ENCODE assay signal across 11 cellular contexts in the genomic region with DNA sequence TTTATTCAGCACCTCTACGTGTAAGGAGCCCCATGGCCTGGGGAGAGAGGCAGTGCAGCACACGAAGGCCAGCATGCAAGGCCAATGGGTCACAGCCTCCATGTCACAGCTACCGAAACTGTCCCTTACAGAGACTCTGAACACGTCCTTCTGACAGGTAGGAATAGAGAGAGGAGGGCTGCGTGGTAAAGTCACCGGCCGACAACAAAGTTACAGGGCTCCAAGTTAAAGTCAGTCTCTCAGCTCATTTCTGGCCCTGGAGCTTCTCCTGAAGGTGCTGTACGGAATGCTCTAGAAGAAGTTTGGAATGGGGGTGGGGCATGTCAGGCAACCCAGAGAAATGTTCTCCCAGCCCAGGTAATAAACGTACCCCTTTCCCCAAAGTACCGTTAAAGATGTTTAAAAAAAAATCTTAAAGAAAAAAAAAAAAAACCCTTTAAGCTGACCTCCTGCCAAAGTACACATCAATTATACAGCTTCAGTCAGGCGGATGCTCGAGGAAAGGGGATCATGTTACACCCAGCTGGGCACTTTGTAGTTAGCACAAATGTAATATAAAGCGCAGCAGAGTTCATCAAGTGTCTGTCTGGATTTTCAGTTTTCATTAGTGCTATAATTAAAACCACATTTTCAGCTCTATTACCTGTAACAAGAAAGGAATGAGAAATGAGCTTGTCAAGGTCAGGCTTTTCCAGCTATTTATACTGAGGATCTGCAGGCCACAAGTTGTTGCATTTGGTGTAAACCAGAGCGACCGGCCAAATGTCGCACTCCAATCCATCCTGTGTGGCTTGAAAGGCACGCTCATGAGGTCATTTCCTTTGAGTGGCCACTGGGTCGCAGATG. TPM values are rescaled to one million over a fixed set of nuclear protein-coding genes. Genes with fewer than 3 reads are reported as not detected.
DNase-seq lines count a peak whose midpoint lies in the region; TF ChIP-seq lines count a peak whose summit lies in the region.
"Had no signal": no experiment of that assay in that cellular context is flagged by ENCODE, and none has a peak within 500 bp of the region (broad histone marks: within the 10 kb centered on the region; RNA-seq: fewer than 3 reads in every experiment).

No MANE protein-coding gene starts in this region.

- TF ChIP-seq CTCF in nephron (IDR thresholded peaks at IDR 0.05; ENCODE audit: unreplicated experiment in 3 of 3) (no peak), endothelial cell (IDR thresholded peaks at IDR 0.05; ENCODE audit: unreplicated experiment) (no peak)

- H3K4me3 ChIP-seq in adipocyte (ENCODE audit: low read length) = no peak overlapping the region
- H3K4me3 ChIP-seq in CD4-positive, alpha-beta memory T cell (ENCODE audit: low read length in 2 of 2) = no peak overlapping the region
- H3K4me3 ChIP-seq: ovary had no signal

- intact Hi-C loops in posterior cingulate gyrus (cut with DNase I) = no loop called here
- intact Hi-C loops in CD4-positive, alpha-beta memory T cell (cut with micrococcal nuclease) = no loop called here

- H3K27me3 Mint-ChIP-seq in nephron (ENCODE audit: low read depth) (peaks cover 4% of the 10 kb centered on the region), endothelial cell (ENCODE audit: unreplicated experiment) (peaks cover 1% of the 10 kb centered on the region)
- peaks cover 0 to 4% of the 10 kb centered on the region in 2 donors for H3K27me3 Mint-ChIP-seq in CD4-positive, alpha-beta memory T cell

- H3K9me3 Mint-ChIP-seq in nephron (no peaks in the 10 kb centered on the region), endothelial cell (ENCODE audit: unreplicated experiment) (no peaks in the 10 kb centered on the region)
- peaks cover 0 to 2% (median 0%) of the 10 kb centered on the region in 8 donors for H3K9me3 Mint-ChIP-seq in CD4-positive, alpha-beta memory T cell

- H3K4me3 Mint-ChIP-seq in nephron (peak overlapping the region in 1 of 3 experiments; percentile 44), endothelial cell (ENCODE audit: unreplicated experiment) (no peak overlapping the region)
- no peak overlapping the region for H3K4me3 Mint-ChIP-seq in CD4-positive, alpha-beta memory T cell

- H3K4me1 Mint-ChIP-seq in nephron = peaks cover 45% of the 10 kb centered on the region
- H3K4me1 Mint-ChIP-seq in endothelial cell (ENCODE audit: unreplicated experiment) = peaks cover 2% of the 10 kb centered on the region
- H3K4me1 Mint-ChIP-seq in CD4-positive, alpha-beta memory T cell = peaks cover 0 to 2% (median 0%) of the 10 kb centered on the region in 4 donors

- no peaks in the 10 kb centered on the region for H3K9me3 ChIP-seq in adipocyte (ENCODE audit: control insufficient read depth, low read length)
- H3K9me3 ChIP-seq in CD4-positive, alpha-beta memory T cell (ENCODE audit: control insufficient read depth in 1 of 2, low read length in 2 of 2) = no peaks in the 10 kb centered on the region
- H3K9me3 ChIP-seq: ovary had no signal

- no peaks in the 10 kb centered on the region for H3K36me3 ChIP-seq in adipocyte (ENCODE audit: control insufficient read depth, insufficient read depth, low read length, severe bottlenecking)
- no peaks in the 10 kb centered on the region for H3K36me3 ChIP-seq in CD4-positive, alpha-beta memory T cell (ENCODE audit: insufficient read depth, low read length)
- H3K36me3 ChIP-seq: ovary had no signal

- H3K27ac Mint-ChIP-seq in nephron (peak overlapping the region; percentile 50 to 90 (median 67)), endothelial cell (ENCODE audit: unreplicated experiment) (no peak overlapping the region)
- no peak overlapping the region for H3K27ac Mint-ChIP-seq in CD4-positive, alpha-beta memory T cell

- no peak overlapping the region for H3K27ac ChIP-seq in CD4-positive, alpha-beta memory T cell (ENCODE audit: low read depth, low read length)
- H3K27ac ChIP-seq: ovary had no signal

- H3K4me1 ChIP-seq in adipocyte (ENCODE audit: control insufficient read depth, insufficient read depth, low read length) = no peaks in the 10 kb centered on the region
- no peaks in the 10 kb centered on the region for H3K4me1 ChIP-seq in CD4-positive, alpha-beta memory T cell (ENCODE audit: insufficient read depth, low read length)

- CTCF ChIA-PET in CD4-positive, alpha-beta memory T cell (lab: Charles Lee; ENCODE audit: partially characterized antibody) = no interaction called here

- DNase-seq in Daoy (ENCODE audit: low read depth) (peak; percentile 77), NCI-H2029 treated with DMSO at 0.1 percent for 48 hours (lab: John Stamatoyannopoulos, UW) (peak; percentile 97), adipocyte (ENCODE audit: low read depth) (peak; percentile 55), posterior cingulate gyrus (no peak), endothelial cell (ENCODE audit: low spot score) (no peak), RPMI8226 (no peak)
- no peak for DNase-seq in CD4-positive, alpha-beta memory T cell
- DNase-seq: activated CD4-positive, alpha-beta T cell treated with anti-CD3 and anti-CD28 coated beads for 1 hour; aorta; ovary had no signal

- POLR2A ChIA-PET in CD4-positive, alpha-beta memory T cell (lab: Charles Lee; ENCODE audit: partially characterized antibody) = no interaction called here

- H3K9ac ChIP-seq in adipocyte (ENCODE audit: low read length) = no peak overlapping the region

- H3K36me3 Mint-ChIP-seq in nephron (ENCODE audit: low read depth) (no peaks in the 10 kb centered on the region), endothelial cell (ENCODE audit: low read depth, unreplicated experiment) (no peaks in the 10 kb centered on the region)
- no peaks in the 10 kb centered on the region for H3K36me3 Mint-ChIP-seq in CD4-positive, alpha-beta memory T cell

- no peaks in the 10 kb centered on the region for H3K27me3 ChIP-seq in adipocyte (replicated peaks; ENCODE audit: control insufficient read depth, insufficient read depth, low read length)
- no peaks in the 10 kb centered on the region for H3K27me3 ChIP-seq in CD4-positive, alpha-beta memory T cell (ENCODE audit: insufficient read depth, low read length)
- H3K27me3 ChIP-seq: ovary had no signal

RNA-seq across cellular contexts. Expression of gene CDKN3, which starts 53.3 kb away (rescaled TPM):
- total RNA-seq in Daoy (2014; rRNA removed; shearing (Covaris generic)) = 130 and 190 TPM in 2 replicates
- total RNA-seq in endothelial cell (ENCODE audit: unreplicated experiment) = 12.2 TPM
- total RNA-seq in CD4-positive, alpha-beta memory T cell = 1 to 10 TPM; 1.1 to 1.6 TPM
- 1 to 10 TPM; 2.9 to 5.0 TPM for polyA plus RNA-seq in CD4-positive, alpha-beta memory T cell

Comparison
In these comparisons a context has a peak if more than half of its experiments do, and no peak if none do; other contexts are left out.
1. DNase-seq: peak in Daoy (single experiment), NCI-H2029 treated with DMSO at 0.1 percent for 48 hours (single experiment) and adipocyte (single experiment); none in posterior cingulate gyrus (0 of 10), endothelial cell (single experiment), CD4-positive, alpha-beta memory T cell (0 of 5) and RPMI8226 (single experiment).
2. H3K27ac Mint-ChIP-seq: peak in nephron (3 of 3); none in endothelial cell (single experiment) and CD4-positive, alpha-beta memory T cell (0 of 7).